ENCODE assay signal across 8 cellular contexts in genomic region chr11:75475767-75476650, GRCh38. TPM values are rescaled to one million over a fixed set of nuclear protein-coding genes. Genes with fewer than 3 reads are reported as not detected.
DNase-seq lines count a peak whose midpoint lies in the region; ATAC-seq and TF ChIP-seq lines count a peak whose summit lies in the region.

No MANE protein-coding gene starts in this region.

- peak; percentile 61 for ATAC-seq in CD8-positive, alpha-beta T cell
- peak; percentile 45 for ATAC-seq in left ventricle myocardium superior
- no peak for ATAC-seq in GM18520 (IDR thresholded peaks at IDR 0.05; ENCODE audit: unreplicated experiment)

- peak overlapping the region; percentile 46 for H3K27ac ChIP-seq in CD8-positive, alpha-beta T cell (ENCODE audit: low read depth, low read length)
- H3K27ac ChIP-seq in WERI-Rb-1 (peak overlapping the region; percentile 72), thymus (ENCODE audit: low read depth) (peak overlapping the region; percentile 75)
- no peak overlapping the region for H3K27ac ChIP-seq in effector memory CD4-positive, alpha-beta T cell (ENCODE audit: insufficient read depth, low read length, poor library complexity, severe bottlenecking)

- peak overlapping the region; percentile 70 for H3K4me3 Mint-ChIP-seq in CD8-positive, alpha-beta T cell

- no peaks in the 10 kb centered on the region for H3K36me3 Mint-ChIP-seq in CD8-positive, alpha-beta T cell

- TF ChIP-seq CTCF in CD8-positive, alpha-beta T cell (IDR thresholded peaks at IDR 0.05): no peak
- no peak for TF ChIP-seq CTCF in WERI-Rb-1 (IDR thresholded peaks at IDR 0.05; ENCODE audit: low read depth, low read length)
- no peak for TF ChIP-seq CTCF in GM10248 (IDR thresholded peaks at IDR 0.05; ENCODE audit: control extremely low read depth, extremely low read depth, low read depth, missing control alignments)

- H3K27me3 ChIP-seq in CD8-positive, alpha-beta T cell (ENCODE audit: insufficient read depth, low read length): no peaks in the 10 kb centered on the region
- H3K27me3 ChIP-seq in WERI-Rb-1 (ENCODE audit: insufficient read depth, low read depth, severe bottlenecking) (no peaks in the 10 kb centered on the region), thymus (ENCODE audit: control insufficient read depth, insufficient read depth) (no peaks in the 10 kb centered on the region)
- H3K27me3 ChIP-seq in effector memory CD4-positive, alpha-beta T cell (replicated peaks; ENCODE audit: control insufficient read depth, insufficient read depth, low read length, poor library complexity, severe bottlenecking): no peaks in the 10 kb centered on the region

- H3K4me1 ChIP-seq in CD8-positive, alpha-beta T cell (ENCODE audit: insufficient read depth, low read length): peaks cover 18% of the 10 kb centered on the region
- H3K4me1 ChIP-seq in thymus (ENCODE audit: control insufficient read depth, insufficient read depth, low read length): peaks cover 9% of the 10 kb centered on the region
- H3K4me1 ChIP-seq in effector memory CD4-positive, alpha-beta T cell (ENCODE audit: control insufficient read depth, insufficient read depth, low read length, poor library complexity, severe bottlenecking): peaks cover 12% of the 10 kb centered on the region

- peak overlapping the region; percentile 20 for H3K4me3 ChIP-seq in CD8-positive, alpha-beta T cell (ENCODE audit: low read depth, low read length)
- no peak overlapping the region; the same call in 1 of the 2 replicates for H3K4me3 ChIP-seq in Jurkat, Clone E6-1 (ENCODE audit: low read length)
- H3K4me3 ChIP-seq in WERI-Rb-1 (ENCODE audit: low read depth, low read length) (no peak overlapping the region), thymus (ENCODE audit: low read length) (no peak overlapping the region)
- H3K4me3 ChIP-seq in effector memory CD4-positive, alpha-beta T cell (ENCODE audit: insufficient read depth, low read depth, low read length, poor library complexity, severe bottlenecking): no peak overlapping the region

- peaks cover 19% of the 10 kb centered on the region for H3K4me1 Mint-ChIP-seq in CD8-positive, alpha-beta T cell (ENCODE audit: low read depth)

- DNase-seq in CD8-positive, alpha-beta T cell: peak in 3 of 7 experiments; percentile 4 to 32 (median 21)
- DNase-seq in Jurkat, Clone E6-1 (ENCODE audit: low read depth, low spot score): peak; percentile 29
- peak; percentile 37 for DNase-seq in WERI-Rb-1
- DNase-seq in left ventricle myocardium superior: peak; percentile 69
- DNase-seq in GM10248 (ENCODE audit: extremely low spot score): no peak
- no peak for DNase-seq in effector memory CD4-positive, alpha-beta T cell

- H3K9me3 Mint-ChIP-seq in CD8-positive, alpha-beta T cell: no peaks in the 10 kb centered on the region

- CTCF ChIA-PET in CD8-positive, alpha-beta T cell (lab: Charles Lee): interaction anchor here (0.9 to 2.6 kb wide), 7 partner anchors 9 to 87 kb away, joined by 3 to 7 read pairs (median 4); no protein-coding TSS in a partner anchor
- CTCF ChIA-PET in GM10248 (lab: Yijun Ruan, JAX): interaction anchor here (0.9 to 1.8 kb wide), 4 partner anchors 30 to 57 kb away, joined by 3 to 4 read pairs (median 4); no protein-coding TSS in a partner anchor

- 92% methylated on average over 9 of the region's 9 CpGs for WGBS in thymus

- H3K36me3 ChIP-seq in CD8-positive, alpha-beta T cell (ENCODE audit: insufficient read depth, low read length): no peaks in the 10 kb centered on the region
- H3K36me3 ChIP-seq in WERI-Rb-1: peaks cover 33% of the 10 kb centered on the region
- no peaks in the 10 kb centered on the region for H3K36me3 ChIP-seq in thymus (ENCODE audit: control insufficient read depth, insufficient read depth)
- H3K36me3 ChIP-seq in effector memory CD4-positive, alpha-beta T cell (ENCODE audit: control insufficient read depth, insufficient read depth, low read length): peaks cover 13% of the 10 kb centered on the region

- H3K9me3 ChIP-seq in CD8-positive, alpha-beta T cell (ENCODE audit: low read length): no peaks in the 10 kb centered on the region
- H3K9me3 ChIP-seq in WERI-Rb-1 (ENCODE audit: severe bottlenecking) (no peaks in the 10 kb centered on the region), thymus (ENCODE audit: control insufficient read depth) (no peaks in the 10 kb centered on the region)
- no peaks in the 10 kb centered on the region for H3K9me3 ChIP-seq in effector memory CD4-positive, alpha-beta T cell (ENCODE audit: control insufficient read depth, low read length)

- H3K27ac Mint-ChIP-seq in CD8-positive, alpha-beta T cell: peak overlapping the region; percentile 91

- H3K27me3 Mint-ChIP-seq in CD8-positive, alpha-beta T cell (ENCODE audit: low read depth): no peaks in the 10 kb centered on the region

- intact Hi-C loops in CD8-positive, alpha-beta T cell (cut with DNase I, micrococcal nuclease): loop anchor here (2.0 to 5.0 kb wide), 3 partner anchors 17 to 51 kb away; partner anchors contain the start of gene GDPD5 (in 2 of the 2)
- intact Hi-C loops in left ventricle myocardium superior (cut with micrococcal nuclease): no loop called here

- POLR2A ChIA-PET in CD8-positive, alpha-beta T cell (lab: Charles Lee): interaction anchor here (0.6 to 1.9 kb wide), 7 partner anchors 17 to 1891 kb away, joined by 3 to 5 read pairs (median 3); partner anchors contain the start of gene GDPD5
- POLR2A ChIA-PET in GM10248 (lab: Yijun Ruan, JAX): no interaction called here

RNA-seq across cellular contexts. Expression of gene KLHL35, which starts 43.0 kb away (rescaled TPM):
- under 1 TPM; 0.50 to 0.84 TPM for total RNA-seq in CD8-positive, alpha-beta T cell
- 14.0 TPM for polyA plus RNA-seq in Jurkat, Clone E6-1 (2012; ENCODE audit: insufficient read depth, insufficient read length)
- 0.89 TPM for total RNA-seq in left ventricle myocardium superior
- 1.0 TPM for polyA plus RNA-seq in thymus

RNA-seq across cellular contexts. Expression of gene GDPD5, which starts 49.7 kb away (rescaled TPM):
- 10 to 100 TPM; 15.9 to 18.3 TPM for total RNA-seq in CD8-positive, alpha-beta T cell
- 6.8 TPM for polyA plus RNA-seq in Jurkat, Clone E6-1 (2012; ENCODE audit: insufficient read depth, insufficient read length)
- 8.4 TPM for total RNA-seq in left ventricle myocardium superior
- polyA plus RNA-seq in thymus: 25.3 TPM

Comparison
In these comparisons a context has a peak if more than half of its experiments do, and no peak if none do; other contexts are left out.
1. DNase-seq: peak in Jurkat, Clone E6-1 (single experiment), WERI-Rb-1 (single experiment) and left ventricle myocardium superior (single experiment); none in GM10248 (single experiment) and effector memory CD4-positive, alpha-beta T cell (0 of 3).